8 cellular contexts compared by ENCODE assay signal in genomic region chr5:78509884-78510769, GRCh38.
DNase-seq lines count a peak whose midpoint lies in the region; ATAC-seq, FAIRE-seq and TF ChIP-seq lines count a peak whose summit lies in the region.

No MANE protein-coding gene starts in this region.

- no peak overlapping the region for H2AFZ ChIP-seq in H1 (ENCODE audit: low read length)

- H3K4me3 Mint-ChIP-seq in CD8-positive, alpha-beta memory T cell = peak overlapping the region; percentile 80 to 89 (median 83)
- peak overlapping the region; percentile 56 for H3K4me3 Mint-ChIP-seq in activated CD4-positive, alpha-beta memory T cell treated with anti-CD3 and anti-CD28 coated beads for 36 hours

- H3K27me3 ChIP-seq in CD8-positive, alpha-beta memory T cell (ENCODE audit: insufficient read depth, low read length, poor library complexity, severe bottlenecking) = peaks cover 18% of the 10 kb centered on the region
- H3K27me3 ChIP-seq in HUES48 (ENCODE audit: control insufficient read depth, insufficient read depth, low read length) (no peaks in the 10 kb centered on the region), H1 (replicated peaks in 1 of 4; ENCODE audit: control insufficient read depth in 3 of 4, extremely low read depth in 1 of 4, insufficient read depth in 3 of 4, low read length in 3 of 4) (no peaks in the 10 kb centered on the region), mononuclear cell (ENCODE audit: insufficient read depth, low read length) (peaks cover 5% of the 10 kb centered on the region)

- no peak overlapping the region for H2BK20ac ChIP-seq in H1 (ENCODE audit: low read length)

- no peak overlapping the region for H2BK12ac ChIP-seq in H1 (ENCODE audit: low read depth, low read length)

- H3K4me1 ChIP-seq in CD8-positive, alpha-beta memory T cell (ENCODE audit: insufficient read depth, low read length) = peaks cover 8% of the 10 kb centered on the region
- H3K4me1 ChIP-seq in HUES48 (ENCODE audit: control insufficient read depth, insufficient read depth, low read length) = peaks cover 29% of the 10 kb centered on the region
- peaks cover 5 to 19% (median 9%) of the 10 kb centered on the region in 4 experiments for H3K4me1 ChIP-seq in H1 (replicated peaks in 1 of 4; ENCODE audit: control insufficient read depth in 3 of 4, insufficient read depth in 4 of 4, low read length in 3 of 4)
- H3K4me1 ChIP-seq in mononuclear cell (ENCODE audit: insufficient read depth, low read length) = peaks cover 60% of the 10 kb centered on the region

- no peak for TF ChIP-seq EP300 in H1 (IDR thresholded peaks at IDR 0.05; ENCODE audit: borderline replicate concordance in 1 of 2, low read depth in 2 of 2, low read length in 2 of 2)

- TF ChIP-seq RAD21 in H1 (IDR thresholded peaks at IDR 0.05 in 1 of 2, conservative IDR thresholded peaks at IDR 0.05 in 1 of 2; ENCODE audit: low read depth in 2 of 2, low read length in 2 of 2) = peak in 1 of 2 experiments; percentile 16; a peak in 1 of 4 replicates

- H4K91ac ChIP-seq in H1 (replicated peaks; ENCODE audit: insufficient read length, low read length) = no peak overlapping the region

- TF ChIP-seq CTCF in H1 (IDR thresholded peaks at IDR 0.05; ENCODE audit: control extremely low read depth in 1 of 3, insufficient read depth in 1 of 3, low read depth in 1 of 3, low read length in 3 of 3) = peak in 2 of 3 experiments; percentile 19 to 28; a peak in 2 of 4 replicates

- peak overlapping the region in 3 of 8 donors; percentile 12 to 70 (median 69) for H3K27ac Mint-ChIP-seq in CD8-positive, alpha-beta memory T cell
- H3K27ac Mint-ChIP-seq in activated CD4-positive, alpha-beta memory T cell treated with anti-CD3 and anti-CD28 coated beads for 36 hours = no peak overlapping the region

- no peak overlapping the region for H3K4ac ChIP-seq in H1 (replicated peaks; ENCODE audit: insufficient read length, low read depth, low read length)

- H3K79me2 ChIP-seq in H1 (ENCODE audit: control insufficient read depth in 1 of 2, insufficient read depth in 2 of 2, low read length in 2 of 2) = peaks cover 0 to 23% of the 10 kb centered on the region in 2 experiments; a peak in 2 of 4 replicates

- H3K9me3 Mint-ChIP-seq in CD8-positive, alpha-beta memory T cell = no peaks in the 10 kb centered on the region
- no peaks in the 10 kb centered on the region for H3K9me3 Mint-ChIP-seq in activated CD4-positive, alpha-beta memory T cell treated with anti-CD3 and anti-CD28 coated beads for 36 hours

- H4K5ac ChIP-seq in H1 (ENCODE audit: insufficient read length, low read depth, low read length) = no peak overlapping the region

- peak overlapping the region; percentile 59 for H3K4me3 ChIP-seq in CD8-positive, alpha-beta memory T cell (ENCODE audit: low read length)
- peak overlapping the region; percentile 41 for H3K4me3 ChIP-seq in HUES48 (ENCODE audit: low read depth, low read length)
- peak overlapping the region; percentile 16 to 54 (median 37); a peak in 5 of 8 replicates for H3K4me3 ChIP-seq in H1 (ENCODE audit: extremely low read depth in 1 of 4, insufficient read depth in 2 of 4, low read depth in 3 of 4, low read length in 4 of 4)
- peak overlapping the region; percentile 57 for H3K4me3 ChIP-seq in mononuclear cell (ENCODE audit: low read length)

- H3K4me2 ChIP-seq in H1 (ENCODE audit: insufficient read depth in 1 of 2, low read depth in 2 of 2, low read length in 2 of 2) = peak overlapping the region; percentile 66 to 72

- TF ChIP-seq POLR2A in H1 (IDR thresholded peaks at IDR 0.05; ENCODE audit: control extremely low read depth in 1 of 2, low read depth in 2 of 2, low read length in 2 of 2) = no peak

- 0 out of 2 replicates have a peak overlapping the region, but pooled peaks have one; percentile 14 for H2AK5ac ChIP-seq in H1 (ENCODE audit: low read depth, low read length)

- ATAC-seq in GM19463 (IDR thresholded peaks at IDR 0.05; ENCODE audit: unreplicated experiment) = peak; percentile 84

- H3K23ac ChIP-seq in H1 (ENCODE audit: insufficient read length) = no peak overlapping the region

- no peak overlapping the region for H3K14ac ChIP-seq in H1 (ENCODE audit: insufficient read length)

- peaks cover 3% of the 10 kb centered on the region for H3K23me2 ChIP-seq in H1 (ENCODE audit: low read depth, low read length)

- peaks cover 4% of the 10 kb centered on the region for H3K79me1 ChIP-seq in H1 (ENCODE audit: low read depth, low read length)

- peaks cover 9 to 18% (median 11%) of the 10 kb centered on the region in 3 donors for H3K4me1 Mint-ChIP-seq in CD8-positive, alpha-beta memory T cell
- H3K4me1 Mint-ChIP-seq in activated CD4-positive, alpha-beta memory T cell treated with anti-CD3 and anti-CD28 coated beads for 36 hours (ENCODE audit: low read depth) = peaks cover 13% of the 10 kb centered on the region

- H3K9ac ChIP-seq in HUES48 (ENCODE audit: low read depth, low read length) = no peak overlapping the region
- peak overlapping the region in 1 of 4 experiments; percentile 26; a peak in 2 of 7 replicates for H3K9ac ChIP-seq in H1 (replicated peaks in 1 of 4; ENCODE audit: extremely low read depth in 1 of 4, low read depth in 3 of 4, low read length in 3 of 4)

- peaks cover 12 to 78% of the 10 kb centered on the region in 2 donors for H3K27me3 Mint-ChIP-seq in CD8-positive, alpha-beta memory T cell
- H3K27me3 Mint-ChIP-seq in activated CD4-positive, alpha-beta memory T cell treated with anti-CD3 and anti-CD28 coated beads for 36 hours = peaks cover 44% of the 10 kb centered on the region

- no peaks in the 10 kb centered on the region for H3K9me3 ChIP-seq in CD8-positive, alpha-beta memory T cell (ENCODE audit: low read length)
- H3K9me3 ChIP-seq in HUES48 (ENCODE audit: control insufficient read depth, insufficient read depth, low read length) (no peaks in the 10 kb centered on the region), H1 (ENCODE audit: insufficient read depth in 2 of 2, low read depth in 1 of 2, low read length in 1 of 2) (no peaks in the 10 kb centered on the region), mononuclear cell (ENCODE audit: low read depth, low read length) (no peaks in the 10 kb centered on the region)

- DNase-seq in CD8-positive, alpha-beta memory T cell = peak in 3 of 5 donors; percentile 14 to 23 (median 16)
- peak; percentile 56 for DNase-seq in activated CD4-positive, alpha-beta memory T cell treated with anti-CD3 and anti-CD28 coated beads for 36 hours
- DNase-seq in H1 (ENCODE audit: low read depth in 1 of 2, low spot score in 2 of 2) = peak in 1 of 2 experiments; percentile 82
- DNase-seq in substantia nigra (lab: John Stamatoyannopoulos, UW) = peak in 47 of 49 donors; percentile 4 to 76 (median 47)
- no peak for DNase-seq in HK-2 (ENCODE audit: unreplicated experiment)

- H4K8ac ChIP-seq in H1 (ENCODE audit: extremely low read depth, insufficient read depth, low read length) = no peak overlapping the region

- H2BK120ac ChIP-seq in H1 (replicated peaks; ENCODE audit: low read depth, low read length) = no peak overlapping the region

- CTCF ChIA-PET in CD8-positive, alpha-beta memory T cell (lab: Charles Lee) = no interaction called here
- CTCF ChIA-PET in activated CD4-positive, alpha-beta memory T cell treated with anti-CD3 and anti-CD28 coated beads for 36 hours (lab: Charles Lee) = interaction anchor here (1.2 kb wide), 2 partner anchors 23 to 215 kb away, joined by 3 to 4 read pairs; partner anchors contain the start of gene AP3B1
- CTCF ChIA-PET in H1 (lab: Charles Lee; ENCODE audit: partially characterized antibody) = interaction anchor here (0.6 to 4.5 kb wide), 9 partner anchors 10 to 163 kb away, joined by 3 to 31 read pairs (median 4); no protein-coding TSS in a partner anchor

- POLR2A ChIA-PET in CD8-positive, alpha-beta memory T cell (lab: Charles Lee) = no interaction called here
- POLR2A ChIA-PET in activated CD4-positive, alpha-beta memory T cell treated with anti-CD3 and anti-CD28 coated beads for 36 hours (lab: Charles Lee) = no interaction called here
- POLR2A ChIA-PET in H1 (lab: Charles Lee; ENCODE audit: partially characterized antibody) = interaction anchor here (0.8 to 1.6 kb wide), 5 partner anchors 9 to 137 kb away, joined by 3 to 4 read pairs (median 3); no protein-coding TSS in a partner anchor

- FAIRE-seq in H1 (lab: Jason Lieb, UNC) = no peak

- H4K20me1 ChIP-seq in H1 (replicated peaks in 1 of 2; ENCODE audit: control insufficient read depth in 1 of 2, insufficient read depth in 2 of 2, low read length in 2 of 2) = no peaks in the 10 kb centered on the region

- no peak overlapping the region for H3K56ac ChIP-seq in H1 (replicated peaks; ENCODE audit: insufficient read length, low read depth, low read length)

- intact Hi-C loops in activated CD4-positive, alpha-beta memory T cell treated with anti-CD3 and anti-CD28 coated beads for 36 hours (cut with micrococcal nuclease) = no loop called here

- peak overlapping the region; percentile 9; the same call in 1 of the 2 replicates for H3K18ac ChIP-seq in H1 (ENCODE audit: extremely low read depth, low read length)

- no peak overlapping the region for H3K27ac ChIP-seq in CD8-positive, alpha-beta memory T cell (ENCODE audit: low read depth, low read length)
- H3K27ac ChIP-seq in HUES48 (ENCODE audit: low read depth, low read length) = no peak overlapping the region
- H3K27ac ChIP-seq in H1 (ENCODE audit: low read depth, low read length) = no peak overlapping the region
- peak overlapping the region; percentile 52 for H3K27ac ChIP-seq in substantia nigra (ENCODE audit: low read depth, low read length, poor library complexity, severe bottlenecking)

- no peaks in the 10 kb centered on the region for H3K36me3 ChIP-seq in CD8-positive, alpha-beta memory T cell (ENCODE audit: insufficient read depth, low read length)
- H3K36me3 ChIP-seq in HUES48 (ENCODE audit: control insufficient read depth, insufficient read depth, low read length) = no peaks in the 10 kb centered on the region
- H3K36me3 ChIP-seq in H1 (ENCODE audit: control insufficient read depth in 2 of 4, insufficient read depth in 4 of 4, low read length in 3 of 4) = no peaks in the 10 kb centered on the region; a peak in 1 of 8 replicates

- WGBS in H1 (ENCODE audit: extremely low coverage in 1 of 2, insufficient coverage in 1 of 2, insufficient read length in 1 of 2, insufficient replicate concordance in 2 of 2, low coverage in 1 of 2, low lambda C conversion rate in 2 of 2, missing lambda C conversion rate in 1 of 2), 2 experiments = 54% methylated on average over 48 of the region's 61 CpGs; no CpG with 5 or more reads in 1 of the 2 experiments

- peaks cover 0 to 2% (median 0%) of the 10 kb centered on the region in 3 donors for H3K36me3 Mint-ChIP-seq in CD8-positive, alpha-beta memory T cell
- H3K36me3 Mint-ChIP-seq in activated CD4-positive, alpha-beta memory T cell treated with anti-CD3 and anti-CD28 coated beads for 36 hours = no peaks in the 10 kb centered on the region

- H2BK15ac ChIP-seq in H1 (ENCODE audit: low read length) = no peak overlapping the region

- no peak overlapping the region for H2BK5ac ChIP-seq in H1 (ENCODE audit: low read depth, low read length)

TF ChIP-seq in H1, 55 proteins besides CTCF, POLR2A, EP300 and RAD21 (continues in another document):
- TF ChIP-seq KDM1A (IDR thresholded peaks at IDR 0.05; ENCODE audit: borderline replicate concordance, low read length) (no peak), ASH2L (IDR thresholded peaks at IDR 0.05; ENCODE audit: low read length) (peak; percentile 75), RBBP5 (IDR thresholded peaks at IDR 0.05; ENCODE audit: borderline replicate concordance, low read depth, low read length) (0 out of 2 replicates have a peak, but pooled peaks have one; percentile 42), SIX5 (IDR thresholded peaks at IDR 0.05; ENCODE audit: low read depth, low read length) (no peak)
